ENCODE assay signal across 9 cellular contexts in the genomic region with DNA sequence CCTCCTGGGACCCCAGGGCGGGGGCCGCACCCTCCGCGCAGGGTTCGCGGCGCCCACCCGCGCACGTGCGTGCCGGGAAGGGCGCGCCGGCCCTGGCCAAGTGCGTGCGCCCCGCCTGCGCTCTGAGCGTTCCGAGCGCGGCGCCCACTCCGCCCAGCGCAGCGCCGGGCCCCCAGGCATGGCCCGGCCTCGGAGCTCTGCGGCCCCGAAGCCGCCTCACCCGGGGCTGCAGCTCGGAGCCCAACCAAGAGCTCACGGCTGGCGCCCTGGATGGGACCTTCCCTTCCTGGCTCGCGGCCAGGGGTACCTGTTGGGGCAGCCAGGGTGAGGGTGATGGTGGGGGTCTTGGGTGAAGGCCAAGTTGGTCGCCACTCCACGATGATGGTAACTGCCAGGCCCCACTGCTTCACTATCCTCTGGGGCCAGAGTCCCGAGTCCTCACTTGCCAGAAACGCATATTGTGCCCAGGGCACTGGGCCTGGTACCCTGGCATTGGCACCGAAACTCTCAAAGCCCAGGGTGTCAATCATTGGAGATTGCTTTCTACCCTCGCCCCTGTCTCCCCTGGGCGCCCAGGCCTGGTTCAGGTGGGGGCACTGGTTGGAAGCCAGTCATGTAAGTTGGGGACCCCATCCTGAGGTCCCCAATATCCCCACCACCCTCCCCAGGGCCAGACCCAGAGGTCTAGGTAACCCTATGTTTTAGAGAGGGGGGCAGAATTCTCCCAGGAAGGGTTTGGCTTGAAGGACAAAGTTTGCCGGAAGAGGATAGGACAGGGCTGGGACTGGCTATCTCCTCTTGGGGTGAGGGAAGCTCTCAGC. TPM values are rescaled to one million over a fixed set of nuclear protein-coding genes. Genes with fewer than 3 reads are reported as not detected.
A peak's percentile ranks its signal among the peaks of the same experiment; 100 is the strongest.
DNase-seq lines count a peak whose midpoint lies in the region; ATAC-seq and TF ChIP-seq lines count a peak whose summit lies in the region.
"Had no signal": no experiment of that assay in that cellular context is flagged by ENCODE, and none has a peak within 500 bp of the region (broad histone marks: within the 10 kb centered on the region; RNA-seq: fewer than 3 reads in every experiment).

No MANE protein-coding gene starts in this region.

- TF ChIP-seq CTCF in cardiac muscle cell (IDR thresholded peaks at IDR 0.05; ENCODE audit: low read depth, low read length) (no peak), neural progenitor cell (IDR thresholded peaks at IDR 0.05) (no peak), vagina (IDR thresholded peaks at IDR 0.05) (no peak)

- intact Hi-C loops in Right ventricle myocardium inferior (cut with DNase I) (loop anchor here (2.0 to 10.0 kb wide), 3 partner anchors 57 to 160 kb away; no protein-coding TSS in a partner anchor), vagina (cut with DNase I) (no loop called here)

- H3K4me2 ChIP-seq in neural progenitor cell = peak overlapping the region; percentile 77

- H3K9ac ChIP-seq in neural progenitor cell = no peak overlapping the region

- H3K27ac Mint-ChIP-seq in neural progenitor cell = no peak overlapping the region

- H3K27ac ChIP-seq in cardiac muscle cell = no peak overlapping the region
- H3K27ac ChIP-seq in esophagus (ENCODE audit: low read depth in 2 of 2, low read length in 1 of 2) = no peak overlapping the region
- H3K27ac ChIP-seq in neural progenitor cell = no peak overlapping the region
- H3K27ac ChIP-seq in vagina = peak overlapping the region; percentile 53

- TF ChIP-seq POLR2A in vagina (IDR thresholded peaks at IDR 0.05) = no peak

- H3K27me3 ChIP-seq in cardiac muscle cell (peaks cover 87% of the 10 kb centered on the region), esophagus (ENCODE audit: control insufficient read depth in 1 of 2, insufficient read depth in 2 of 2, low read length in 2 of 2) (peaks cover 0 to 5% of the 10 kb centered on the region in 2 donors), neural progenitor cell (peaks cover 86% of the 10 kb centered on the region), vagina (no peaks in the 10 kb centered on the region)

- no peak for ATAC-seq in Right ventricle myocardium inferior
- ATAC-seq in HG03045 (IDR thresholded peaks at IDR 0.05; ENCODE audit: unreplicated experiment) = no peak
- ATAC-seq in HG03460 (IDR thresholded peaks at IDR 0.05; ENCODE audit: unreplicated experiment) = no peak

- no peaks in the 10 kb centered on the region for H3F3A ChIP-seq in neural progenitor cell (ENCODE audit: low read depth)

- H3K27me3 Mint-ChIP-seq in neural progenitor cell (ENCODE audit: insufficient read depth, low read depth) = peaks cover 73% of the 10 kb centered on the region

- H3K36me3 ChIP-seq in cardiac muscle cell (no peaks in the 10 kb centered on the region), esophagus (ENCODE audit: control insufficient read depth in 2 of 2, insufficient read depth in 2 of 2, low read length in 1 of 2) (no peaks in the 10 kb centered on the region), neural progenitor cell (no peaks in the 10 kb centered on the region), vagina (no peaks in the 10 kb centered on the region)

- peaks cover 5% of the 10 kb centered on the region for H3K4me1 Mint-ChIP-seq in neural progenitor cell

- H4K20me1 ChIP-seq in neural progenitor cell (ENCODE audit: low read depth) = peaks cover 22% of the 10 kb centered on the region

- no peak for DNase-seq in cardiac muscle cell (ENCODE audit: low read depth in 1 of 2, low spot score in 1 of 2)
- no peak for DNase-seq in Right ventricle myocardium inferior (ENCODE audit: missing footprints)
- DNase-seq in neural progenitor cell (ENCODE audit: low spot score) = peak; percentile 36
- DNase-seq in vagina (ENCODE audit: extremely low spot score in 2 of 2) = no peak
- no peak for DNase-seq in HK-2 (ENCODE audit: unreplicated experiment)
- DNase-seq: effector CD8-positive, alpha-beta T cell had no signal

- no peaks in the 10 kb centered on the region for H3K9me3 ChIP-seq in cardiac muscle cell (ENCODE audit: low read depth)
- no peaks in the 10 kb centered on the region for H3K9me3 ChIP-seq in esophagus (ENCODE audit: control insufficient read depth in 2 of 2, insufficient read depth in 1 of 2, low read depth in 1 of 2, low read length in 1 of 2)
- no peaks in the 10 kb centered on the region for H3K9me3 ChIP-seq in neural progenitor cell (ENCODE audit: low read depth)
- no peaks in the 10 kb centered on the region for H3K9me3 ChIP-seq in vagina

- 13 to 15% methylated on average over 35 to 47 of the region's 47 CpGs for WGBS in esophagus, 2 donors

- no peaks in the 10 kb centered on the region for H3K36me3 Mint-ChIP-seq in neural progenitor cell

- H2AFZ ChIP-seq in neural progenitor cell (replicated peaks) = no peak overlapping the region

- H3K4me3 Mint-ChIP-seq in neural progenitor cell = peak overlapping the region; percentile 38

- no peaks in the 10 kb centered on the region for H3K9me3 Mint-ChIP-seq in neural progenitor cell

- H3K4me3 ChIP-seq in cardiac muscle cell (peak overlapping the region; percentile 15), esophagus (ENCODE audit: low read depth in 1 of 2, low read length in 2 of 2) (peak overlapping the region; percentile 35 to 37), neural progenitor cell (peak overlapping the region; percentile 38), vagina (peak overlapping the region; percentile 34 to 52)

- H3K4me1 ChIP-seq in cardiac muscle cell (ENCODE audit: low read depth) = no peaks in the 10 kb centered on the region
- peaks cover 0 to 11% of the 10 kb centered on the region in 2 donors for H3K4me1 ChIP-seq in esophagus (ENCODE audit: control insufficient read depth in 2 of 2, insufficient read depth in 2 of 2, low read length in 1 of 2)
- H3K4me1 ChIP-seq in neural progenitor cell = no peaks in the 10 kb centered on the region
- peaks cover 19% of the 10 kb centered on the region for H3K4me1 ChIP-seq in vagina

- no peaks in the 10 kb centered on the region for H3K79me2 ChIP-seq in neural progenitor cell (ENCODE audit: low read depth)

RNA-seq across cellular contexts. Expression of a gene that starts 0.9 kb away (rescaled TPM):
- total RNA-seq in cardiac muscle cell (0.86 and 1.2 TPM in 2 replicates), Right ventricle myocardium inferior (6.7 TPM), neural progenitor cell (ENCODE audit: low replicate concordance) (0.19 TPM in 1 of 2 replicates, not detected in the other), vagina (40.8 TPM)
- polyA plus RNA-seq in cardiac muscle cell (0.09 TPM in 1 of 2 replicates, not detected in the other), esophagus (1 to 10 TPM; 5.5 to 5.8 TPM)
